ENCODE assay signal across 1 cellular context in the genomic region with DNA sequence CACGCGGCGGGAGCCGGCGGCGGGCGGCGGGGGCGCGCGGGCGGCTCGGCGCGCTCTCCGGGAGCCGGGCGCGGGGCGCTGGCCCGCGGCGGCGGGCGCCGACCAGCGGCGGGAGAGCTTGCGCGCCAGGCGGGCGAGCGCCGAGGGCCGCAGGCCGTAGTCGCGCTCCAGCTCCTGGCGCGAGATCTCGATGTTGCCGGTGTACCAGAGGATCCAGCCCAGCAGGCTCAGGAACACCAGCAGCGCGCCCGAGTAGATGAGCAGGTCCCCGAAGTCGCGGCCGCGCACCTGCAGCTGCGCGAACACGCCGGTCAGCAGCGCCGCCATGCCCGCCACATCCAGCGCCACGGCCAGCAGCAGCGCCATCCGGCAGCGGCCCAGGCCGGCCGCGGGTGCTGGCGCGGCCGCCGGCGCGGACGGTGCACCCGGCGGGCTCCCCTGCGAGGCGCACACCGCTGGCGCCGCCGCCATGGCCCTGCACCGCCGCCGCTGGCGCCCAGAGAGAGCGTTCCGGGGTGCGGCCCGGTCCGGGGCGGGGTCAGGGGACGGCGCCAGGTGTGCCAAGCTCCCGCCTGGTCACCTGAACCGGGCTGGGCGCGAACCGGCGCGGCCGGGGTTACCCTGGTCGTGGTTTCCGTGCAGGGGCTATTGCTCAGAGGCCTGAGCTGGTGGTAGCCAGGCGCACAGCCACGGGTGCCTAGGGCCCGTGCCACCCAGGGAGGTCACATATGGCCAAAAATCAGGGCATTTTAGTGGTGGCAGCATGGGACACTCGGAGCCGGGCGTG.
A peak's percentile ranks its signal among the peaks of the same experiment; 100 is the strongest.
TF ChIP-seq lines count a peak whose summit lies in the region.

A gene with protein sequence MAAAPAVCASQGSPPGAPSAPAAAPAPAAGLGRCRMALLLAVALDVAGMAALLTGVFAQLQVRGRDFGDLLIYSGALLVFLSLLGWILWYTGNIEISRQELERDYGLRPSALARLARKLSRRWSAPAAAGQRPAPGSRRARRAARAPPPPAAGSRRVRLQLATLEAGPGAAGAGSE (minus strand): TSS at position 504 of the 787 bp plus-strand sequence. CDS start 33 bp downstream, at position 471.

TF ChIP-seq in GM12878, 131 proteins besides CTCF, POLR2A, EP300 and RAD21 (continued from another document and continues in another):
- TF ChIP-seq, protein P1, sequence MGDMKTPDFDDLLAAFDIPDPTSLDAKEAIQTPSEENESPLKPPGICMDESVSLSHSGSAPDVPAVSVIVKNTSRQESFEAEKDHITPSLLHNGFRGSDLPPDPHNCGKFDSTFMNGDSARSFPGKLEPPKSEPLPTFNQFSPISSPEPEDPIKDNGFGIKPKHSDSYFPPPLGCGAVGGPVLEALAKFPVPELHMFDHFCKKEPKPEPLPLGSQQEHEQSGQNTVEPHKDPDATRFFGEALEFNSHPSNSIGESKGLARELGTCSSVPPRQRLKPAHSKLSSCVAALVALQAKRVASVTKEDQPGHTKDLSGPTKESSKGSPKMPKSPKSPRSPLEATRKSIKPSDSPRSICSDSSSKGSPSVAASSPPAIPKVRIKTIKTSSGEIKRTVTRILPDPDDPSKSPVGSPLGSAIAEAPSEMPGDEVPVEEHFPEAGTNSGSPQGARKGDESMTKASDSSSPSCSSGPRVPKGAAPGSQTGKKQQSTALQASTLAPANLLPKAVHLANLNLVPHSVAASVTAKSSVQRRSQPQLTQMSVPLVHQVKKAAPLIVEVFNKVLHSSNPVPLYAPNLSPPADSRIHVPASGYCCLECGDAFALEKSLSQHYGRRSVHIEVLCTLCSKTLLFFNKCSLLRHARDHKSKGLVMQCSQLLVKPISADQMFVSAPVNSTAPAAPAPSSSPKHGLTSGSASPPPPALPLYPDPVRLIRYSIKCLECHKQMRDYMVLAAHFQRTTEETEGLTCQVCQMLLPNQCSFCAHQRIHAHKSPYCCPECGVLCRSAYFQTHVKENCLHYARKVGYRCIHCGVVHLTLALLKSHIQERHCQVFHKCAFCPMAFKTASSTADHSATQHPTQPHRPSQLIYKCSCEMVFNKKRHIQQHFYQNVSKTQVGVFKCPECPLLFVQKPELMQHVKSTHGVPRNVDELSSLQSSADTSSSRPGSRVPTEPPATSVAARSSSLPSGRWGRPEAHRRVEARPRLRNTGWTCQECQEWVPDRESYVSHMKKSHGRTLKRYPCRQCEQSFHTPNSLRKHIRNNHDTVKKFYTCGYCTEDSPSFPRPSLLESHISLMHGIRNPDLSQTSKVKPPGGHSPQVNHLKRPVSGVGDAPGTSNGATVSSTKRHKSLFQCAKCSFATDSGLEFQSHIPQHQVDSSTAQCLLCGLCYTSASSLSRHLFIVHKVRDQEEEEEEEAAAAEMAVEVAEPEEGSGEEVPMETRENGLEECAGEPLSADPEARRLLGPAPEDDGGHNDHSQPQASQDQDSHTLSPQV (IDR thresholded peaks at IDR 0.05): no peak
- TF ChIP-seq YY1 (IDR thresholded peaks at IDR 0.05; ENCODE audit: low read depth, low read length): peak; percentile 70
- TF ChIP-seq ZNF24 (IDR thresholded peaks at IDR 0.05): no peak
- no peak for TF ChIP-seq POLR2AphosphoS2 (IDR thresholded peaks at IDR 0.05; ENCODE audit: low read depth, low read length)
- TF ChIP-seq ZNF274 (IDR thresholded peaks at IDR 0.05; ENCODE audit: insufficient read depth, insufficient read length): no peak
- TF ChIP-seq, protein P2, sequence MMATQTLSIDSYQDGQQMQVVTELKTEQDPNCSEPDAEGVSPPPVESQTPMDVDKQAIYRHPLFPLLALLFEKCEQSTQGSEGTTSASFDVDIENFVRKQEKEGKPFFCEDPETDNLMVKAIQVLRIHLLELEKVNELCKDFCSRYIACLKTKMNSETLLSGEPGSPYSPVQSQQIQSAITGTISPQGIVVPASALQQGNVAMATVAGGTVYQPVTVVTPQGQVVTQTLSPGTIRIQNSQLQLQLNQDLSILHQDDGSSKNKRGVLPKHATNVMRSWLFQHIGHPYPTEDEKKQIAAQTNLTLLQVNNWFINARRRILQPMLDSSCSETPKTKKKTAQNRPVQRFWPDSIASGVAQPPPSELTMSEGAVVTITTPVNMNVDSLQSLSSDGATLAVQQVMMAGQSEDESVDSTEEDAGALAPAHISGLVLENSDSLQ (IDR thresholded peaks at IDR 0.05): no peak
- TF ChIP-seq, protein P3, sequence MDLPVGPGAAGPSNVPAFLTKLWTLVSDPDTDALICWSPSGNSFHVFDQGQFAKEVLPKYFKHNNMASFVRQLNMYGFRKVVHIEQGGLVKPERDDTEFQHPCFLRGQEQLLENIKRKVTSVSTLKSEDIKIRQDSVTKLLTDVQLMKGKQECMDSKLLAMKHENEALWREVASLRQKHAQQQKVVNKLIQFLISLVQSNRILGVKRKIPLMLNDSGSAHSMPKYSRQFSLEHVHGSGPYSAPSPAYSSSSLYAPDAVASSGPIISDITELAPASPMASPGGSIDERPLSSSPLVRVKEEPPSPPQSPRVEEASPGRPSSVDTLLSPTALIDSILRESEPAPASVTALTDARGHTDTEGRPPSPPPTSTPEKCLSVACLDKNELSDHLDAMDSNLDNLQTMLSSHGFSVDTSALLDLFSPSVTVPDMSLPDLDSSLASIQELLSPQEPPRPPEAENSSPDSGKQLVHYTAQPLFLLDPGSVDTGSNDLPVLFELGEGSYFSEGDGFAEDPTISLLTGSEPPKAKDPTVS (IDR thresholded peaks at IDR 0.05; ENCODE audit: low read depth, low read length): no peak
- TF ChIP-seq SPI1 (IDR thresholded peaks at IDR 0.05; ENCODE audit: borderline replicate concordance, insufficient read depth, low read depth, low read length): no peak
- TF ChIP-seq, protein P4, sequence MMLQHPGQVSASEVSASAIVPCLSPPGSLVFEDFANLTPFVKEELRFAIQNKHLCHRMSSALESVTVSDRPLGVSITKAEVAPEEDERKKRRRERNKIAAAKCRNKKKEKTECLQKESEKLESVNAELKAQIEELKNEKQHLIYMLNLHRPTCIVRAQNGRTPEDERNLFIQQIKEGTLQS (IDR thresholded peaks at IDR 0.05; ENCODE audit: borderline replicate concordance, extremely low read depth, low read depth, low read length): no peak
- TF ChIP-seq CBX5 (IDR thresholded peaks at IDR 0.05; ENCODE audit: low read depth): no peak
- TF ChIP-seq BACH1 (IDR thresholded peaks at IDR 0.05; ENCODE audit: borderline replicate concordance): peak; percentile 38; the same call in 1 of the 2 replicates
- TF ChIP-seq, protein P5, sequence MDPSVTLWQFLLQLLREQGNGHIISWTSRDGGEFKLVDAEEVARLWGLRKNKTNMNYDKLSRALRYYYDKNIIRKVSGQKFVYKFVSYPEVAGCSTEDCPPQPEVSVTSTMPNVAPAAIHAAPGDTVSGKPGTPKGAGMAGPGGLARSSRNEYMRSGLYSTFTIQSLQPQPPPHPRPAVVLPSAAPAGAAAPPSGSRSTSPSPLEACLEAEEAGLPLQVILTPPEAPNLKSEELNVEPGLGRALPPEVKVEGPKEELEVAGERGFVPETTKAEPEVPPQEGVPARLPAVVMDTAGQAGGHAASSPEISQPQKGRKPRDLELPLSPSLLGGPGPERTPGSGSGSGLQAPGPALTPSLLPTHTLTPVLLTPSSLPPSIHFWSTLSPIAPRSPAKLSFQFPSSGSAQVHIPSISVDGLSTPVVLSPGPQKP (IDR thresholded peaks at IDR 0.05; ENCODE audit: low read depth, low read length): no peak
- no peak for TF ChIP-seq SREBF2 (IDR thresholded peaks at IDR 0.05; ENCODE audit: low read length)
- TF ChIP-seq ZNF207 (IDR thresholded peaks at IDR 0.05; ENCODE audit: borderline replicate concordance): no peak
- no peak for TF ChIP-seq NR2C1 (IDR thresholded peaks at IDR 0.05)
- TF ChIP-seq RAD51 (IDR thresholded peaks at IDR 0.05): no peak
- TF ChIP-seq, protein P6, sequence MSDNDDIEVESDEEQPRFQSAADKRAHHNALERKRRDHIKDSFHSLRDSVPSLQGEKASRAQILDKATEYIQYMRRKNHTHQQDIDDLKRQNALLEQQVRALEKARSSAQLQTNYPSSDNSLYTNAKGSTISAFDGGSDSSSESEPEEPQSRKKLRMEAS (IDR thresholded peaks at IDR 0.05; ENCODE audit: low read depth, low read length): peak; percentile 39; the same call in 1 of the 2 replicates
- TF ChIP-seq NR2F1 (conservative IDR thresholded peaks at IDR 0.05): 0 out of 2 replicates have a peak, but pooled peaks have one; percentile 47
- TF ChIP-seq CHD2 (IDR thresholded peaks at IDR 0.05; ENCODE audit: borderline replicate concordance, low read depth, low read length): peak; percentile 57; the same call in 1 of the 2 replicates
- TF ChIP-seq CHD1 (IDR thresholded peaks at IDR 0.05; ENCODE audit: low read depth, low read length): no peak
- TF ChIP-seq, protein P7, sequence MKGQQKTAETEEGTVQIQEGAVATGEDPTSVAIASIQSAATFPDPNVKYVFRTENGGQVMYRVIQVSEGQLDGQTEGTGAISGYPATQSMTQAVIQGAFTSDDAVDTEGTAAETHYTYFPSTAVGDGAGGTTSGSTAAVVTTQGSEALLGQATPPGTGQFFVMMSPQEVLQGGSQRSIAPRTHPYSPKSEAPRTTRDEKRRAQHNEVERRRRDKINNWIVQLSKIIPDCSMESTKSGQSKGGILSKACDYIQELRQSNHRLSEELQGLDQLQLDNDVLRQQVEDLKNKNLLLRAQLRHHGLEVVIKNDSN (IDR thresholded peaks at IDR 0.05; ENCODE audit: borderline replicate concordance, extremely low read length, insufficient read depth, low read depth, low read length): no peak
- TF ChIP-seq, protein P8, sequence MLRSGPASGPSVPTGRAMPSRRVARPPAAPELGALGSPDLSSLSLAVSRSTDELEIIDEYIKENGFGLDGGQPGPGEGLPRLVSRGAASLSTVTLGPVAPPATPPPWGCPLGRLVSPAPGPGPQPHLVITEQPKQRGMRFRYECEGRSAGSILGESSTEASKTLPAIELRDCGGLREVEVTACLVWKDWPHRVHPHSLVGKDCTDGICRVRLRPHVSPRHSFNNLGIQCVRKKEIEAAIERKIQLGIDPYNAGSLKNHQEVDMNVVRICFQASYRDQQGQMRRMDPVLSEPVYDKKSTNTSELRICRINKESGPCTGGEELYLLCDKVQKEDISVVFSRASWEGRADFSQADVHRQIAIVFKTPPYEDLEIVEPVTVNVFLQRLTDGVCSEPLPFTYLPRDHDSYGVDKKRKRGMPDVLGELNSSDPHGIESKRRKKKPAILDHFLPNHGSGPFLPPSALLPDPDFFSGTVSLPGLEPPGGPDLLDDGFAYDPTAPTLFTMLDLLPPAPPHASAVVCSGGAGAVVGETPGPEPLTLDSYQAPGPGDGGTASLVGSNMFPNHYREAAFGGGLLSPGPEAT (IDR thresholded peaks at IDR 0.05; ENCODE audit: low read depth): no peak
- TF ChIP-seq EGR1 (IDR thresholded peaks at IDR 0.05; ENCODE audit: borderline replicate concordance in 1 of 2, low read depth in 2 of 2, low read length in 2 of 2): no peak
- no peak for TF ChIP-seq NBN (IDR thresholded peaks at IDR 0.05)
- no peak for TF ChIP-seq ZBED1 (IDR thresholded peaks at IDR 0.05; ENCODE audit: borderline replicate concordance)
- TF ChIP-seq CBX3 (IDR thresholded peaks at IDR 0.05; ENCODE audit: borderline replicate concordance, low read depth): no peak
- 0 out of 2 replicates have a peak, but pooled peaks have one; percentile 74 for TF ChIP-seq RB1 (IDR thresholded peaks at IDR 0.05; ENCODE audit: borderline replicate concordance)
- TF ChIP-seq ETV6 (conservative IDR thresholded peaks at IDR 0.05 in 1 of 2, IDR thresholded peaks at IDR 0.05 in 1 of 2; ENCODE audit: borderline replicate concordance in 1 of 2, low read depth in 1 of 2): no peak
- TF ChIP-seq NR2C2 (IDR thresholded peaks at IDR 0.05; ENCODE audit: borderline replicate concordance, control insufficient read depth, insufficient read length, low read depth): no peak
- no peak; the same call in 1 of the 2 replicates for TF ChIP-seq DPF2 (IDR thresholded peaks at IDR 0.05)
- no peak for TF ChIP-seq CEBPB (IDR thresholded peaks at IDR 0.05; ENCODE audit: borderline replicate concordance in 1 of 2, low read depth in 2 of 2, low read length in 2 of 2)
- TF ChIP-seq POLR2AphosphoS5 (IDR thresholded peaks at IDR 0.05; ENCODE audit: low read length): no peak
- no peak for TF ChIP-seq ASH2L (IDR thresholded peaks at IDR 0.05; ENCODE audit: borderline replicate concordance, low read depth)
- TF ChIP-seq, protein P9, sequence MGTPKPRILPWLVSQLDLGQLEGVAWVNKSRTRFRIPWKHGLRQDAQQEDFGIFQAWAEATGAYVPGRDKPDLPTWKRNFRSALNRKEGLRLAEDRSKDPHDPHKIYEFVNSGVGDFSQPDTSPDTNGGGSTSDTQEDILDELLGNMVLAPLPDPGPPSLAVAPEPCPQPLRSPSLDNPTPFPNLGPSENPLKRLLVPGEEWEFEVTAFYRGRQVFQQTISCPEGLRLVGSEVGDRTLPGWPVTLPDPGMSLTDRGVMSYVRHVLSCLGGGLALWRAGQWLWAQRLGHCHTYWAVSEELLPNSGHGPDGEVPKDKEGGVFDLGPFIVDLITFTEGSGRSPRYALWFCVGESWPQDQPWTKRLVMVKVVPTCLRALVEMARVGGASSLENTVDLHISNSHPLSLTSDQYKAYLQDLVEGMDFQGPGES (IDR thresholded peaks at IDR 0.05): no peak
- no peak for TF ChIP-seq STAT1 (conservative IDR thresholded peaks at IDR 0.05)
- TF ChIP-seq, protein P10, sequence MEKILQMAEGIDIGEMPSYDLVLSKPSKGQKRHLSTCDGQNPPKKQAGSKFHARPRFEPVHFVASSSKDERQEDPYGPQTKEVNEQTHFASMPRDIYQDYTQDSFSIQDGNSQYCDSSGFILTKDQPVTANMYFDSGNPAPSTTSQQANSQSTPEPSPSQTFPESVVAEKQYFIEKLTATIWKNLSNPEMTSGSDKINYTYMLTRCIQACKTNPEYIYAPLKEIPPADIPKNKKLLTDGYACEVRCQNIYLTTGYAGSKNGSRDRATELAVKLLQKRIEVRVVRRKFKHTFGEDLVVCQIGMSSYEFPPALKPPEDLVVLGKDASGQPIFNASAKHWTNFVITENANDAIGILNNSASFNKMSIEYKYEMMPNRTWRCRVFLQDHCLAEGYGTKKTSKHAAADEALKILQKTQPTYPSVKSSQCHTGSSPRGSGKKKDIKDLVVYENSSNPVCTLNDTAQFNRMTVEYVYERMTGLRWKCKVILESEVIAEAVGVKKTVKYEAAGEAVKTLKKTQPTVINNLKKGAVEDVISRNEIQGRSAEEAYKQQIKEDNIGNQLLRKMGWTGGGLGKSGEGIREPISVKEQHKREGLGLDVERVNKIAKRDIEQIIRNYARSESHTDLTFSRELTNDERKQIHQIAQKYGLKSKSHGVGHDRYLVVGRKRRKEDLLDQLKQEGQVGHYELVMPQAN (conservative IDR thresholded peaks at IDR 0.05): peak; percentile 35; the same call in 1 of the 2 replicates
- TF ChIP-seq, protein P11, sequence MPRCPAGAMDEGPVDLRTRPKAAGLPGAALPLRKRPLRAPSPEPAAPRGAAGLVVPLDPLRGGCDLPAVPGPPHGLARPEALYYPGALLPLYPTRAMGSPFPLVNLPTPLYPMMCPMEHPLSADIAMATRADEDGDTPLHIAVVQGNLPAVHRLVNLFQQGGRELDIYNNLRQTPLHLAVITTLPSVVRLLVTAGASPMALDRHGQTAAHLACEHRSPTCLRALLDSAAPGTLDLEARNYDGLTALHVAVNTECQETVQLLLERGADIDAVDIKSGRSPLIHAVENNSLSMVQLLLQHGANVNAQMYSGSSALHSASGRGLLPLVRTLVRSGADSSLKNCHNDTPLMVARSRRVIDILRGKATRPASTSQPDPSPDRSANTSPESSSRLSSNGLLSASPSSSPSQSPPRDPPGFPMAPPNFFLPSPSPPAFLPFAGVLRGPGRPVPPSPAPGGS (IDR thresholded peaks at IDR 0.05; ENCODE audit: borderline replicate concordance, insufficient read depth, low read depth, low read length, poor library complexity, severe bottlenecking): no peak
- TF ChIP-seq GABPA (IDR thresholded peaks at IDR 0.05; ENCODE audit: low read depth): no peak
